ENCODE assay signal across 26 cellular contexts in genomic region chr18:45548614-45549013, GRCh38.
"Had no signal": no experiment of that assay in that cellular context is flagged by ENCODE, and none has a peak within 500 bp of the region (broad histone marks: within the 10 kb centered on the region; RNA-seq: fewer than 3 reads in every experiment).

No MANE protein-coding gene starts in this region.

- DNase-seq: activated CD4-positive, alpha-beta T cell treated with anti-CD3 and anti-CD28 coated beads, Interleukin-2, amount 10 ng/mL, durations not matched to agents 24 days and 14 days; activated CD4-positive, alpha-beta T cell treated with anti-CD3 and anti-CD28 coated beads, Interleukin-2, amount 50 U/mL, for 4 hours; activated CD8-positive, alpha-beta memory T cell treated with anti-CD3 and anti-CD28 coated beads, Interleukin-2, amount 50 U/mL, for 4 hours; activated naive CD4-positive, alpha-beta T cell treated with anti-CD3 and anti-CD28 coated beads, Interleukin-2, amount 10 ng/mL, durations not matched to agents 7 days and 5 days; activated naive CD8-positive, alpha-beta T cell treated with anti-CD3 and anti-CD28 coated beads, Interleukin-2, amount 50 U/mL, for 24 hours; activated T-cell treated with anti-CD3 and anti-CD28 coated beads for 4 hours; activated T-cell treated with anti-CD3 and anti-CD28 coated beads, Interleukin-2, amount 50 U/mL, for 4 hours; anterior cingulate cortex; caudate nucleus; NCI-H1092 treated with DMSO at 0.1 percent for 48 hours; NCI-H146; NCI-H2029 treated with DMSO at 0.1 percent for 48 hours; NCI-H2107; NCI-H510A; NCI-H526; NCI-H748 treated with DMSO at 0.1 percent for 48 hours; NK-92 treated with Interleukin-12 subunit alpha and Interleukin-12 subunit beta, amount 100 ng/mL, for 24 hours; PC-3; RPMI8226; SHP77 treated with DMSO at 0.1 percent for 48 hours; SK-N-SH had no signal

- ATAC-seq: activated naive CD8-positive, alpha-beta T cell treated with anti-CD3 and anti-CD28 coated beads, Interleukin-2, amount 50 U/mL, for 24 hours; activated T-cell treated with anti-CD3 and anti-CD28 coated beads, Interleukin-2, amount 50 U/mL, for 4 hours; PC-3 had no signal

- H3K36me3 Mint-ChIP-seq: activated naive CD4-positive, alpha-beta T cell treated with anti-CD3 and anti-CD28 coated beads, Interleukin-2, amount 10 ng/mL, durations not matched to agents 7 days and 5 days; activated naive CD8-positive, alpha-beta T cell; brain had no signal

- H3K27ac Mint-ChIP-seq: activated CD4-positive, alpha-beta T cell treated with anti-CD3 and anti-CD28 coated beads, Interleukin-2, amount 10 ng/mL, durations not matched to agents 24 days and 14 days; activated naive CD4-positive, alpha-beta T cell treated with anti-CD3 and anti-CD28 coated beads, Interleukin-2, amount 10 ng/mL, durations not matched to agents 7 days and 5 days; activated naive CD8-positive, alpha-beta T cell; activated naive CD8-positive, alpha-beta T cell treated with anti-CD3 and anti-CD28 coated beads, Interleukin-2, amount 50 U/mL, for 24 hours; activated T-helper 1 cell treated with anti-CD3 and anti-CD28 coated beads, Interleukin-12 subunit alpha, Interleukin-12 subunit beta, Interleukin-2, Interleukin-4 antibody, amounts not matched to agents 30 ng/mL and 10 ng/mL and 1 ng/mL, durations not matched to agents 14 hours and 24 hours and 36 hours; T-helper 1 cell treated with Interleukin-12 subunit alpha and Interleukin-12 subunit beta and Interleukin-4 antibody, amounts not matched to agents 30 μg/mL and 1 μg/mL, for 36 hours; T-helper 2 cell treated with Interferon-gamma antibody and Interleukin-4, amounts not matched to agents 5 μg/mL and 100 μg/mL, for 36 hours had no signal

- H3K4me3 Mint-ChIP-seq: activated CD4-positive, alpha-beta T cell treated with anti-CD3 and anti-CD28 coated beads, Interleukin-2, amount 10 ng/mL, durations not matched to agents 24 days and 14 days; activated naive CD4-positive, alpha-beta T cell treated with anti-CD3 and anti-CD28 coated beads, Interleukin-2, amount 10 ng/mL, durations not matched to agents 7 days and 5 days; activated naive CD8-positive, alpha-beta T cell; activated naive CD8-positive, alpha-beta T cell treated with anti-CD3 and anti-CD28 coated beads, Interleukin-2, amount 50 U/mL, for 24 hours; activated T-cell treated with anti-CD3 and anti-CD28 coated beads, Interleukin-2, amount 50 U/mL, for 4 hours; activated T-helper 1 cell treated with anti-CD3 and anti-CD28 coated beads, Interleukin-12 subunit alpha, Interleukin-12 subunit beta, Interleukin-2, Interleukin-4 antibody, amounts not matched to agents 30 ng/mL and 10 ng/mL and 1 ng/mL, durations not matched to agents 14 hours and 24 hours and 36 hours; brain; T-helper 1 cell treated with Interleukin-12 subunit alpha and Interleukin-12 subunit beta and Interleukin-4 antibody, amounts not matched to agents 30 μg/mL and 1 μg/mL, for 36 hours; T-helper 2 cell treated with Interferon-gamma antibody and Interleukin-4, amounts not matched to agents 5 μg/mL and 100 μg/mL, for 36 hours had no signal

- H3K4me1 Mint-ChIP-seq: activated CD4-positive, alpha-beta T cell treated with anti-CD3 and anti-CD28 coated beads, Interleukin-2, amount 10 ng/mL, durations not matched to agents 24 days and 14 days; activated naive CD4-positive, alpha-beta T cell treated with anti-CD3 and anti-CD28 coated beads, Interleukin-2, amount 10 ng/mL, durations not matched to agents 7 days and 5 days; activated naive CD8-positive, alpha-beta T cell treated with anti-CD3 and anti-CD28 coated beads, Interleukin-2, amount 50 U/mL, for 24 hours had no signal

- H3K9me3 Mint-ChIP-seq: activated CD4-positive, alpha-beta T cell treated with anti-CD3 and anti-CD28 coated beads, Interleukin-2, amount 10 ng/mL, durations not matched to agents 24 days and 14 days; activated naive CD4-positive, alpha-beta T cell treated with anti-CD3 and anti-CD28 coated beads, Interleukin-2, amount 10 ng/mL, durations not matched to agents 7 days and 5 days; activated naive CD8-positive, alpha-beta T cell treated with anti-CD3 and anti-CD28 coated beads, Interleukin-2, amount 50 U/mL, for 24 hours; activated T-cell treated with anti-CD3 and anti-CD28 coated beads, Interleukin-2, amount 50 U/mL, for 4 hours; activated T-helper 1 cell treated with anti-CD3 and anti-CD28 coated beads, Interleukin-12 subunit alpha, Interleukin-12 subunit beta, Interleukin-2, Interleukin-4 antibody, amounts not matched to agents 30 ng/mL and 10 ng/mL and 1 ng/mL, durations not matched to agents 14 hours and 24 hours and 36 hours; brain; T-helper 1 cell treated with Interleukin-12 subunit alpha and Interleukin-12 subunit beta and Interleukin-4 antibody, amounts not matched to agents 30 μg/mL and 1 μg/mL, for 36 hours; T-helper 2 cell treated with Interferon-gamma antibody and Interleukin-4, amounts not matched to agents 5 μg/mL and 100 μg/mL, for 36 hours had no signal
